ENCODE assay signal across 16 cellular contexts in the genomic region with DNA sequence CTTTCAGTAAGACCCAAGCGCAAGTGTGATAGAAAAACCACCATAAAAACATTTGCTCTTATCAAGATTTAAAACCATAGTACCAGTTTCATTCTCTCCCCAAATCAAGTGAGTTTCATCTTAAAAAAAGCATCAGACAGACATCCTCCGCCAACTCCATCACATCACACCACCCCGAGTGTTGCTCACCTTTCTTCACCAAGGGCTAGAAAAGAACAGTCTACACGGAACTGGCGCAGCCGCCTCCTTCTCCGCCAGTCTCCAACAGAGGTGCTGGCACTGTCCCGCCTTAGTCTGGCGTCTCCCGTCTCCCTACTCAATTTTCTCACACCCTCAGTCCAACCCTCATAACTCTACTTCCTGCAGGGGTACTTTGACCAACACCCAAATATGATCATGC. TPM values are rescaled to one million over a fixed set of nuclear protein-coding genes. Genes with fewer than 3 reads are reported as not detected.
A peak's percentile ranks its signal among the peaks of the same experiment; 100 is the strongest.
DNase-seq lines count a peak whose midpoint lies in the region; ATAC-seq and TF ChIP-seq lines count a peak whose summit lies in the region.
"Had no signal": no experiment of that assay in that cellular context is flagged by ENCODE, and none has a peak within 500 bp of the region (broad histone marks: within the 10 kb centered on the region; RNA-seq: fewer than 3 reads in every experiment).

No MANE protein-coding gene starts in this region.

- H3K4me1 Mint-ChIP-seq in CD4-positive, alpha-beta T cell (ENCODE audit: low read depth) = peaks cover 16% of the 10 kb centered on the region
- H3K4me1 Mint-ChIP-seq in T-cell (peaks cover 14 to 26% (median 16%) of the 10 kb centered on the region in 3 donors), immature natural killer cell (peaks cover 10 to 12% of the 10 kb centered on the region in 2 donors)
- peaks cover 13% of the 10 kb centered on the region for H3K4me1 Mint-ChIP-seq in activated T-cell treated with anti-CD3 and anti-CD28 coated beads, Interleukin-2, amount 50 U/mL, for 4 hours (ENCODE audit: low read depth)
- H3K4me1 Mint-ChIP-seq: endodermal cell had no signal

- peak; percentile 50 for ATAC-seq in CD4-positive, alpha-beta T cell (ENCODE audit: poor library complexity)
- ATAC-seq in T-cell (replicated peaks in 1 of 4) (peak; percentile 39 to 76 (median 62)), HG02759 (IDR thresholded peaks at IDR 0.05; ENCODE audit: unreplicated experiment) (no peak)
- ATAC-seq in activated T-cell treated with anti-CD3 and anti-CD28 coated beads, Interleukin-2, amount 50 U/mL, for 4 hours = peak; percentile 46 to 79
- ATAC-seq: left colon had no signal

- no peaks in the 10 kb centered on the region for H3K9me3 Mint-ChIP-seq in CD4-positive, alpha-beta T cell
- H3K9me3 Mint-ChIP-seq in T-cell (no peaks in the 10 kb centered on the region), immature natural killer cell (no peaks in the 10 kb centered on the region)
- no peaks in the 10 kb centered on the region for H3K9me3 Mint-ChIP-seq in activated T-cell treated with anti-CD3 and anti-CD28 coated beads, Interleukin-2, amount 50 U/mL, for 4 hours
- H3K9me3 Mint-ChIP-seq: endodermal cell had no signal

- H3K9me3 ChIP-seq in CD4-positive, alpha-beta T cell (ENCODE audit: control insufficient read depth, low read length) = no peaks in the 10 kb centered on the region

- no peaks in the 10 kb centered on the region for H3K27me3 Mint-ChIP-seq in CD4-positive, alpha-beta T cell
- H3K27me3 Mint-ChIP-seq in T-cell = peaks cover 0 to 7% of the 10 kb centered on the region in 2 donors
- peaks cover 2% of the 10 kb centered on the region for H3K27me3 Mint-ChIP-seq in activated T-cell treated with anti-CD3 and anti-CD28 coated beads, Interleukin-2, amount 50 U/mL, for 4 hours (ENCODE audit: low read depth)
- H3K27me3 Mint-ChIP-seq in immature natural killer cell (ENCODE audit: low read depth in 3 of 3) = peaks cover 0 to 4% (median 3%) of the 10 kb centered on the region in 3 donors

- H3K36me3 Mint-ChIP-seq in CD4-positive, alpha-beta T cell (ENCODE audit: low read depth) = no peaks in the 10 kb centered on the region
- H3K36me3 Mint-ChIP-seq in T-cell (no peaks in the 10 kb centered on the region), immature natural killer cell (no peaks in the 10 kb centered on the region)
- no peaks in the 10 kb centered on the region for H3K36me3 Mint-ChIP-seq in activated T-cell treated with anti-CD3 and anti-CD28 coated beads, Interleukin-2, amount 50 U/mL, for 4 hours (ENCODE audit: insufficient read depth)

- peak overlapping the region; percentile 71 for H3K4me3 Mint-ChIP-seq in CD4-positive, alpha-beta T cell
- H3K4me3 Mint-ChIP-seq in T-cell (peak overlapping the region; percentile 42 to 97 (median 76)), immature natural killer cell (peak overlapping the region in 4 of 5 donors; percentile 9 to 54 (median 29))
- H3K4me3 Mint-ChIP-seq in activated T-cell treated with anti-CD3 and anti-CD28 coated beads, Interleukin-2, amount 50 U/mL, for 4 hours = peak overlapping the region; percentile 41
- H3K4me3 Mint-ChIP-seq: endodermal cell had no signal

- CTCF ChIA-PET in CD4-positive, alpha-beta T cell (lab: Charles Lee) = no interaction called here
- CTCF ChIA-PET in T-cell (lab: Charles Lee) = interaction anchor here in 1 of 2 donors (0.6 kb wide), 1 partner anchor 33 kb away, joined by 5 read pairs; no protein-coding TSS in a partner anchor

- DNase-seq in CD4-positive, alpha-beta T cell = peak in 8 of 10 experiments; percentile 11 to 62 (median 38)
- DNase-seq in T-cell (peak in 30 of 34 experiments; percentile 3 to 73 (median 46)), immature natural killer cell (peak; percentile 11 to 58 (median 40)), NCI-H1092 (lab: John Stamatoyannopoulos, UW) (no peak), DMS 273 (lab: John Stamatoyannopoulos, UW; ENCODE audit: unreplicated experiment) (no peak), KG1 (lab: John Stamatoyannopoulos, UW) (no peak)
- peak; percentile 41 for DNase-seq in activated T-cell treated with anti-CD3 and anti-CD28 coated beads, Interleukin-2, amount 50 U/mL, for 4 hours
- DNase-seq: AML-193, EL, endodermal cell, HCEC 1CT, left colon, NCI-H526, WERI-Rb-1 had no signal

- H3K27me3 ChIP-seq in CD4-positive, alpha-beta T cell (ENCODE audit: control insufficient read depth, insufficient read depth, low read length) = no peaks in the 10 kb centered on the region

- H3K27ac Mint-ChIP-seq in CD4-positive, alpha-beta T cell = peak overlapping the region; percentile 74
- H3K27ac Mint-ChIP-seq in T-cell (peak overlapping the region; percentile 63 to 84), immature natural killer cell (peak overlapping the region; percentile 18 to 90 (median 60))
- H3K27ac Mint-ChIP-seq: endodermal cell had no signal

- POLR2A ChIA-PET in CD4-positive, alpha-beta T cell (lab: Charles Lee) = no interaction called here
- POLR2A ChIA-PET in T-cell (lab: Charles Lee) = interaction anchor here in 1 of 2 donors (0.6 to 0.7 kb wide), 3 partner anchors 25 to 681 kb away, joined by 3 to 4 read pairs (median 3); no protein-coding TSS in a partner anchor

- intact Hi-C loops in CD4-positive, alpha-beta T cell (cut with DNase I, micrococcal nuclease) = no loop called here

- no peak for TF ChIP-seq CTCF in CD4-positive, alpha-beta T cell (IDR thresholded peaks at IDR 0.05)

- H3K27ac ChIP-seq in CD4-positive, alpha-beta T cell (ENCODE audit: low read depth, low read length) = peak overlapping the region; percentile 53
- H3K27ac ChIP-seq: skin epidermis, WERI-Rb-1 had no signal

RNA-seq across cellular contexts. Expression of a gene that starts 46.9 kb away (rescaled TPM):
- 100 to 1,000 TPM; 108 to 114 TPM for total RNA-seq in CD4-positive, alpha-beta T cell
- 100 to 1,000 TPM in 2 of 5 donors, 10 to 100 TPM in 3; 84.5 to 108 (median 93.5) TPM for total RNA-seq in T-cell
- total RNA-seq in activated T-cell treated with anti-CD3 and anti-CD28 coated beads, Interleukin-2, amount 50 U/mL, for 4 hours = 10 to 100 TPM; 38.0 to 44.9 (median 39.1) TPM
- 10 to 100 TPM; 69.7 to 99.5 (median 92.1) TPM for polyA plus RNA-seq in immature natural killer cell

Comparison
In these comparisons a context has a peak if more than half of its experiments do, and no peak if none do; other contexts are left out.
1. DNase-seq: peak in CD4-positive, alpha-beta T cell (8 of 10), T-cell (30 of 34), activated T-cell treated with anti-CD3 and anti-CD28 coated beads, Interleukin-2, amount 50 U/mL, for 4 hours (single experiment) and immature natural killer cell (3 of 3); none in NCI-H1092 (single experiment), DMS 273 (single experiment) and KG1 (single experiment).
2. Peak in every context shown above with its lines, with median percentiles within 50 percentile points of each other: H3K27ac Mint-ChIP-seq and H3K4me3 Mint-ChIP-seq.